Comparison of ENCODE assay signal across 21 cellular contexts in genomic region chr22:49062155-49063039, GRCh38.
A peak's percentile ranks its signal among the peaks of the same experiment; 100 is the strongest.
DNase-seq lines count a peak whose midpoint lies in the region; ATAC-seq and FAIRE-seq lines count a peak whose summit lies in the region.
"Had no signal": no experiment of that assay in that cellular context is flagged by ENCODE, and none has a peak within 500 bp of the region (broad histone marks: within the 10 kb centered on the region; RNA-seq: fewer than 3 reads in every experiment).

No MANE protein-coding gene starts in this region.

- peak overlapping the region; percentile 15 for H3K56ac ChIP-seq in mesendoderm (ENCODE audit: low read length)

- H3K27ac ChIP-seq in mesendoderm (ENCODE audit: low read depth, low read length), result no peak overlapping the region
- H3K27ac ChIP-seq: foreskin keratinocyte, hepatocyte, KMS-11, WERI-Rb-1 had no signal

- ATAC-seq in GM21447 (IDR thresholded peaks at IDR 0.05; ENCODE audit: unreplicated experiment), result no peak
- ATAC-seq: foreskin keratinocyte, left ventricle myocardium superior had no signal

- H3K9ac ChIP-seq in mesendoderm (ENCODE audit: low read length), result no peak overlapping the region
- H3K9ac ChIP-seq: KMS-11, SK-N-SH had no signal

- peaks cover 2% of the 10 kb centered on the region for H3K4me1 ChIP-seq in mesendoderm (ENCODE audit: control insufficient read depth, low read depth, low read length)
- H3K4me1 ChIP-seq: foreskin keratinocyte had no signal

- peak; percentile 59 for DNase-seq in COR-L47 (lab: John Stamatoyannopoulos, UW)
- DNase-seq in NCI-H1105 treated with DMSO at 0.1 percent for 48 hours (lab: John Stamatoyannopoulos, UW), result peak; percentile 5
- peak; percentile 91 for DNase-seq in NCI-H69 (lab: John Stamatoyannopoulos, UW)
- DNase-seq in mesendoderm, result no peak
- DNase-seq in NCI-H82 (lab: John Stamatoyannopoulos, UW), result no peak
- no peak for DNase-seq in frontal cortex (ENCODE audit: low spot score in 2 of 2)
- DNase-seq: activated CD4-positive, alpha-beta T cell treated with anti-CD3 and anti-CD28 coated beads, Interleukin-2, amount 50 U/mL, for 1 hour; DMS 273 treated with DMSO at 0.1 percent for 48 hours; effector CD8-positive, alpha-beta T cell; foreskin keratinocyte; GF-D8; HFFc6; immature natural killer cell; left ventricle myocardium superior; NCI-H1930; SK-N-SH; WERI-Rb-1 had no signal

- H2BK15ac ChIP-seq in mesendoderm (replicated peaks; ENCODE audit: low read depth), result no peak overlapping the region

- no peak overlapping the region for H3K4me2 ChIP-seq in mesendoderm (ENCODE audit: low read length)
- H3K4me2 ChIP-seq: hepatocyte, KMS-11, SK-N-SH had no signal

- no peak overlapping the region for H3K4me3 ChIP-seq in mesendoderm (ENCODE audit: low read length)
- H3K4me3 ChIP-seq: hepatocyte had no signal

- no peaks in the 10 kb centered on the region for H3K79me1 ChIP-seq in mesendoderm (ENCODE audit: low read length)

- H4K5ac ChIP-seq in mesendoderm (ENCODE audit: low read length), result no peak overlapping the region

- no peak overlapping the region for H2AK5ac ChIP-seq in mesendoderm (ENCODE audit: low read length)

- no peak for FAIRE-seq in frontal cortex (lab: Jason Lieb, UNC)
- FAIRE-seq: HTR-8/SVneo had no signal

- H4K8ac ChIP-seq in mesendoderm (ENCODE audit: low read depth, low read length), result no peak overlapping the region

- no peak overlapping the region for H2BK5ac ChIP-seq in mesendoderm (ENCODE audit: low read length)

- no CpG with 5 or more reads among the region's 20 CpGs for WGBS in mesendoderm (ENCODE audit: extremely low coverage, insufficient coverage, low lambda C conversion rate)

- no peak overlapping the region for H3K23ac ChIP-seq in mesendoderm (ENCODE audit: low read length)

- H2BK120ac ChIP-seq in mesendoderm (ENCODE audit: low read depth, low read length), result no peak overlapping the region

- no peak overlapping the region for H3K4ac ChIP-seq in mesendoderm (ENCODE audit: low read depth, low read length)

- H3K18ac ChIP-seq in mesendoderm (ENCODE audit: low read length), result no peak overlapping the region

- H3K79me2 ChIP-seq in mesendoderm (ENCODE audit: control insufficient read depth, insufficient read depth, low read length), result no peaks in the 10 kb centered on the region
- H3K79me2 ChIP-seq: hepatocyte had no signal

- H3K27me3 ChIP-seq in mesendoderm (ENCODE audit: insufficient read depth, low read length, poor library complexity), result no peaks in the 10 kb centered on the region
- H3K27me3 ChIP-seq: foreskin keratinocyte, hepatocyte had no signal

- no peaks in the 10 kb centered on the region for H3K36me3 ChIP-seq in mesendoderm (ENCODE audit: control insufficient read depth, insufficient read depth, low read length)
- H3K36me3 ChIP-seq: WERI-Rb-1 had no signal

Comparison
In these comparisons a context has a peak if more than half of its experiments do, and no peak if none do; other contexts are left out.
1. DNase-seq: peak in COR-L47 (single experiment), NCI-H1105 treated with DMSO at 0.1 percent for 48 hours (single experiment) and NCI-H69 (single experiment); none in mesendoderm (single experiment), NCI-H82 (single experiment) and frontal cortex (0 of 2).